Comparison of ENCODE assay signal across 16 cellular contexts in the genomic region with DNA sequence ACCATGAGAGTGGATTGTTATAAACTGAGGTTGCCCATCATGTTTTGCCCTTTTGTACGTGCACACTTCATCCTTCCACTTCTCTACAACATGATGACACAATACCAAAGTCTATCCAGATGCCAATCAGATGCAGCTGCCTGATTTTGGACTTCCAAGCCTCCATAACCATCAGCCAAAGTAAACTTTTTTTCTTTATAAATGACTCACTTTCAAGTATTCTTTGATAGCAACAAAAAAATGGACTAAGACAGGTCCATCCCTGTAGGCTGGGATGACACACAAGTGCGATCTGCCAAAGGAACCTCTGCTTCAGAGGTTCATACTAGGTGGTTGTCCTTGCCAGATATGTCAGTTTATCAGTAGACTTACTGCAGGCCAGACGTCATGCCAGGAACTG.
A peak's percentile ranks its signal among the peaks of the same experiment; 100 is the strongest.
DNase-seq lines count a peak whose midpoint lies in the region; FAIRE-seq and TF ChIP-seq lines count a peak whose summit lies in the region.
"Had no signal": no experiment of that assay in that cellular context is flagged by ENCODE, and none has a peak within 500 bp of the region (broad histone marks: within the 10 kb centered on the region; RNA-seq: fewer than 3 reads in every experiment).

No MANE protein-coding gene starts in this region.

- H3K4me3 Mint-ChIP-seq in astrocyte (ENCODE audit: unreplicated experiment): no peak overlapping the region
- H3K4me3 Mint-ChIP-seq: B cell; CD8-positive, alpha-beta T cell; IgD-negative memory B cell had no signal

- no peaks in the 10 kb centered on the region for H3K4me1 Mint-ChIP-seq in astrocyte (ENCODE audit: low read depth, unreplicated experiment)

- intact Hi-C loops in tibial artery (cut with DNase I; ENCODE audit: low total_unique reads): no loop called here

- H3F3A ChIP-seq in GM23248 (ENCODE audit: insufficient read depth): peaks cover 28% of the 10 kb centered on the region

- H3K4me1 ChIP-seq in GM23248 (ENCODE audit: insufficient read depth): peaks cover 24% of the 10 kb centered on the region
- H3K4me1 ChIP-seq in astrocyte (ENCODE audit: insufficient read depth, low read length): no peaks in the 10 kb centered on the region
- H3K4me1 ChIP-seq in tibial artery: peaks cover 0 to 58% (median 21%) of the 10 kb centered on the region in 4 donors
- H3K4me1 ChIP-seq: BLaER1 treated with 17β-estradiol and CSF1 and Interleukin-3, amounts not matched to agents 10 nM and 100 nM had no signal

- H3K36me3 Mint-ChIP-seq in astrocyte (ENCODE audit: low read depth, unreplicated experiment): peaks cover 6% of the 10 kb centered on the region
- H3K36me3 Mint-ChIP-seq: CD8-positive, alpha-beta T cell had no signal

- H3K79me2 ChIP-seq in GM23248 (ENCODE audit: insufficient read depth): 0 out of 2 replicates have a peak, but pooled peaks cover 4% of the 10 kb centered on the region
- no peaks in the 10 kb centered on the region for H3K79me2 ChIP-seq in astrocyte (ENCODE audit: insufficient read depth, low read length)

- no peak for FAIRE-seq in astrocyte (lab: Jason Lieb, UNC)

- DNase-seq in GM23248 (peak; percentile 24), astrocyte (ENCODE audit: low read depth) (peak; percentile 39), fibroblast of the aortic adventitia (ENCODE audit: low read depth) (peak; percentile 32), tibial artery (no peak), SW480 (ENCODE audit: low spot score) (no peak), NCI-H526 treated with DMSO at 0.1 percent for 48 hours (lab: John Stamatoyannopoulos, UW) (no peak), RKO (ENCODE audit: low spot score) (no peak)
- DNase-seq: Calu3; CD8-positive, alpha-beta T cell; DMS79 treated with DMSO at 0.1 percent for 48 hours; GF-D8; HFFc6 had no signal

- no peaks in the 10 kb centered on the region for H3K27me3 Mint-ChIP-seq in astrocyte (ENCODE audit: low read depth, unreplicated experiment)
- H3K27me3 Mint-ChIP-seq: B cell, IgD-negative memory B cell had no signal

- H3K9me3 ChIP-seq in GM23248 (ENCODE audit: low read depth) (no peaks in the 10 kb centered on the region), astrocyte (ENCODE audit: insufficient read depth, low read depth, low read length) (no peaks in the 10 kb centered on the region), tibial artery (no peaks in the 10 kb centered on the region)
- H3K9me3 ChIP-seq: BLaER1 treated with 17β-estradiol and CSF1 and Interleukin-3, amounts not matched to agents 10 nM and 100 nM had no signal

- 55 to 62% methylated on average over 3 of the region's 3 CpGs for WGBS in GM23248 (ENCODE audit: low coverage in 1 of 2, low lambda C conversion rate in 2 of 2, missing lambda C conversion rate in 2 of 2), 2 experiments

- H3K9me3 Mint-ChIP-seq in astrocyte (ENCODE audit: unreplicated experiment): no peaks in the 10 kb centered on the region
- H3K9me3 Mint-ChIP-seq: CD8-positive, alpha-beta T cell; HFFc6; IgD-negative memory B cell had no signal

- TF ChIP-seq CTCF in astrocyte (IDR thresholded peaks at IDR 0.05; ENCODE audit: insufficient read depth, low read depth, low read length): no peak
- TF ChIP-seq CTCF in fibroblast of the aortic adventitia (IDR thresholded peaks at IDR 0.05; ENCODE audit: insufficient read depth, low read length): no peak
- TF ChIP-seq CTCF in tibial artery (IDR thresholded peaks at IDR 0.05): no peak

- H3K4me2 ChIP-seq in GM23248 (ENCODE audit: unreplicated experiment): no peak overlapping the region
- H3K4me2 ChIP-seq in astrocyte (ENCODE audit: low read length): no peak overlapping the region
- H3K4me2 ChIP-seq: BLaER1 treated with 17β-estradiol and CSF1 and Interleukin-3, amounts not matched to agents 10 nM and 100 nM had no signal

- in situ Hi-C loops in GM23248 (cut with MboI): no loop called here

- H3K27ac Mint-ChIP-seq in astrocyte (ENCODE audit: unreplicated experiment): no peak overlapping the region
- H3K27ac Mint-ChIP-seq: B cell; CD8-positive, alpha-beta T cell; IgD-negative memory B cell had no signal

- H4K20me1 ChIP-seq in GM23248 (ENCODE audit: insufficient read depth) (no peaks in the 10 kb centered on the region), astrocyte (ENCODE audit: insufficient read depth, low read length) (no peaks in the 10 kb centered on the region)
- H4K20me1 ChIP-seq: BLaER1 treated with 17β-estradiol and CSF1 and Interleukin-3, amounts not matched to agents 10 nM and 100 nM had no signal

- H3K36me3 ChIP-seq in GM23248 (ENCODE audit: low read depth) (no peaks in the 10 kb centered on the region), astrocyte (ENCODE audit: insufficient read depth, low read length) (no peaks in the 10 kb centered on the region), tibial artery (no peaks in the 10 kb centered on the region)

- H3K4me3 ChIP-seq in GM23248: no peak overlapping the region
- no peak overlapping the region for H3K4me3 ChIP-seq in astrocyte (ENCODE audit: insufficient read depth, low read depth, low read length)
- H3K4me3 ChIP-seq in fibroblast of the aortic adventitia (ENCODE audit: low read depth, low read length): no peak overlapping the region
- no peak overlapping the region for H3K4me3 ChIP-seq in tibial artery
- H3K4me3 ChIP-seq: BLaER1 treated with 17β-estradiol and CSF1 and Interleukin-3, amounts not matched to agents 10 nM and 100 nM had no signal

- no peaks in the 10 kb centered on the region for H3K9me2 ChIP-seq in GM23248 (ENCODE audit: insufficient read depth)

- no peak overlapping the region for H3K27ac ChIP-seq in GM23248
- no peak overlapping the region for H3K27ac ChIP-seq in astrocyte (ENCODE audit: low read depth, low read length)
- H3K27ac ChIP-seq in tibial artery: peak overlapping the region; percentile 72 to 74
- H3K27ac ChIP-seq: BLaER1 treated with 17β-estradiol and CSF1 and Interleukin-3, amounts not matched to agents 10 nM and 100 nM; HL-60 had no signal

- no peak overlapping the region for H2AFZ ChIP-seq in GM23248
- H2AFZ ChIP-seq in astrocyte (ENCODE audit: low read depth, low read length): no peak overlapping the region

- H3K27me3 ChIP-seq in GM23248 (replicated peaks; ENCODE audit: insufficient read depth) (no peaks in the 10 kb centered on the region), astrocyte (ENCODE audit: insufficient read depth, low read length) (no peaks in the 10 kb centered on the region), tibial artery (no peaks in the 10 kb centered on the region)
- H3K27me3 ChIP-seq: BLaER1 treated with 17β-estradiol and CSF1 and Interleukin-3, amounts not matched to agents 10 nM and 100 nM had no signal

- no peak overlapping the region for H3K9ac ChIP-seq in GM23248
- H3K9ac ChIP-seq in astrocyte (ENCODE audit: low read length): no peak overlapping the region
- H3K9ac ChIP-seq: BLaER1 treated with 17β-estradiol and CSF1 and Interleukin-3, amounts not matched to agents 10 nM and 100 nM had no signal

Comparison
In these comparisons a context has a peak if more than half of its experiments do, and no peak if none do; other contexts are left out.
1. DNase-seq: peak in GM23248 (single experiment), astrocyte (single experiment) and fibroblast of the aortic adventitia (single experiment); none in tibial artery (0 of 2), SW480 (single experiment), NCI-H526 treated with DMSO at 0.1 percent for 48 hours (single experiment) and RKO (single experiment).
2. H3K27ac ChIP-seq: peak in tibial artery (2 of 2); none in GM23248 (single experiment) and astrocyte (single experiment).